24 cellular contexts compared by ENCODE assay signal in genomic region chr3:154548341-154548740, GRCh38.
"Had no signal": no experiment of that assay in that cellular context is flagged by ENCODE, and none has a peak within 500 bp of the region (broad histone marks: within the 10 kb centered on the region; RNA-seq: fewer than 3 reads in every experiment).

No MANE protein-coding gene starts in this region.

- H3K4me3 ChIP-seq: coronary artery, esophagus muscularis mucosa, left ventricle myocardium inferior, neural progenitor cell, sigmoid colon, smooth muscle cell, transverse colon, uterus had no signal

- H3K4me1 Mint-ChIP-seq: activated CD4-positive, alpha-beta memory T cell treated with anti-CD3 and anti-CD28 coated beads, Interleukin-2, amount 10 ng/mL, durations not matched to agents 7 days and 5 days; activated CD4-positive, alpha-beta T cell treated with anti-CD3 and anti-CD28 coated beads, Interleukin-2, amount 10 ng/mL, durations not matched to agents 24 days and 14 days; activated naive CD4-positive, alpha-beta T cell treated with anti-CD3 and anti-CD28 coated beads, Interleukin-2, amount 10 ng/mL, durations not matched to agents 7 days and 5 days; naive thymus-derived CD8-positive, alpha-beta T cell; neural progenitor cell; stimulated activated naive B cell treated with anti-CD40 and anti-IgM and Interleukin-4, amounts not matched to agents 10 μg/mL and 1 μg/mL and 100 μg/mL, for 72 hours had no signal

- H3K27ac ChIP-seq: coronary artery, esophagus muscularis mucosa, left ventricle myocardium inferior, neural progenitor cell, sigmoid colon, transverse colon, uterus, VCaP had no signal

- H3K4me1 ChIP-seq: esophagus muscularis mucosa, left ventricle myocardium inferior, neural progenitor cell, sigmoid colon, transverse colon, uterus had no signal

- DNase-seq: activated CD4-positive, alpha-beta memory T cell treated with anti-CD3 and anti-CD28 coated beads, Interleukin-2, amount 10 ng/mL, durations not matched to agents 7 days and 5 days; activated CD4-positive, alpha-beta T cell treated with anti-CD3 and anti-CD28 coated beads, Interleukin-2, amount 10 ng/mL, durations not matched to agents 24 days and 14 days; activated effector memory CD4-positive, alpha-beta T cell treated with anti-CD3 and anti-CD28 coated beads, Interleukin-2, amount 50 U/mL, for 16 hours; activated naive CD4-positive, alpha-beta T cell treated with anti-CD3 and anti-CD28 coated beads, Interleukin-2, amount 10 ng/mL, durations not matched to agents 7 days and 5 days; activated T-cell treated with anti-CD3 and anti-CD28 coated beads for 4 hours; amygdala; cerebellar nuclear complex; hippocampal formation; left ventricle myocardium inferior; naive thymus-derived CD8-positive, alpha-beta T cell; posterior cingulate gyrus; sigmoid colon; stimulated activated CD4-positive, alpha-beta T cell treated with anti-CD3 and anti-CD28 coated beads, Interleukin-2, amount 100 ng/mL, for 48 hours; stimulated activated CD8-positive, alpha-beta memory T cell treated with anti-CD3 and anti-CD28 coated beads, Interleukin-4, amount 100 ng/mL, for 48 hours; stimulated activated naive B cell treated with anti-CD40 and anti-IgM and Interleukin-4, amounts not matched to agents 10 μg/mL and 1 μg/mL and 100 μg/mL, for 72 hours; transverse colon; uterus had no signal

- H3K9ac ChIP-seq: neural progenitor cell had no signal

- H3K27me3 ChIP-seq: esophagus muscularis mucosa, neural progenitor cell, sigmoid colon, transverse colon, uterus had no signal

- H3K27me3 Mint-ChIP-seq: activated CD4-positive, alpha-beta memory T cell treated with anti-CD3 and anti-CD28 coated beads, Interleukin-2, amount 10 ng/mL, durations not matched to agents 7 days and 5 days; activated CD4-positive, alpha-beta T cell treated with anti-CD3 and anti-CD28 coated beads, Interleukin-2, amount 10 ng/mL, durations not matched to agents 24 days and 14 days; activated naive CD4-positive, alpha-beta T cell treated with anti-CD3 and anti-CD28 coated beads, Interleukin-2, amount 10 ng/mL, durations not matched to agents 7 days and 5 days; naive thymus-derived CD8-positive, alpha-beta T cell; stimulated activated naive B cell treated with anti-CD40 and anti-IgM and Interleukin-4, amounts not matched to agents 10 μg/mL and 1 μg/mL and 100 μg/mL, for 72 hours had no signal

- H2AFZ ChIP-seq: neural progenitor cell had no signal

- H3K36me3 Mint-ChIP-seq: activated naive CD4-positive, alpha-beta T cell treated with anti-CD3 and anti-CD28 coated beads, Interleukin-2, amount 10 ng/mL, durations not matched to agents 7 days and 5 days; mesothelial cell of epicardium; naive thymus-derived CD8-positive, alpha-beta T cell; neural progenitor cell; stimulated activated naive B cell treated with anti-CD40 and anti-IgM and Interleukin-4, amounts not matched to agents 10 μg/mL and 1 μg/mL and 100 μg/mL, for 72 hours had no signal

- H3K36me3 ChIP-seq: esophagus muscularis mucosa, left ventricle myocardium inferior, neural progenitor cell, sigmoid colon, transverse colon, uterus had no signal

- H3K4me2 ChIP-seq: neural progenitor cell, smooth muscle cell had no signal

- H3K27ac Mint-ChIP-seq: activated CD4-positive, alpha-beta memory T cell treated with anti-CD3 and anti-CD28 coated beads, Interleukin-2, amount 10 ng/mL, durations not matched to agents 7 days and 5 days; activated CD4-positive, alpha-beta T cell treated with anti-CD3 and anti-CD28 coated beads, Interleukin-2, amount 10 ng/mL, durations not matched to agents 24 days and 14 days; activated naive CD4-positive, alpha-beta T cell treated with anti-CD3 and anti-CD28 coated beads, Interleukin-2, amount 10 ng/mL, durations not matched to agents 7 days and 5 days; mesothelial cell of epicardium; naive thymus-derived CD8-positive, alpha-beta T cell; neural progenitor cell; stimulated activated naive B cell treated with anti-CD40 and anti-IgM and Interleukin-4, amounts not matched to agents 10 μg/mL and 1 μg/mL and 100 μg/mL, for 72 hours had no signal

- H3K4me3 Mint-ChIP-seq: activated CD4-positive, alpha-beta memory T cell treated with anti-CD3 and anti-CD28 coated beads, Interleukin-2, amount 10 ng/mL, durations not matched to agents 7 days and 5 days; activated CD4-positive, alpha-beta T cell treated with anti-CD3 and anti-CD28 coated beads, Interleukin-2, amount 10 ng/mL, durations not matched to agents 24 days and 14 days; activated naive CD4-positive, alpha-beta T cell treated with anti-CD3 and anti-CD28 coated beads, Interleukin-2, amount 10 ng/mL, durations not matched to agents 7 days and 5 days; mesothelial cell of epicardium; naive thymus-derived CD8-positive, alpha-beta T cell; neural progenitor cell; stimulated activated naive B cell treated with anti-CD40 and anti-IgM and Interleukin-4, amounts not matched to agents 10 μg/mL and 1 μg/mL and 100 μg/mL, for 72 hours had no signal

- H3K9me3 ChIP-seq: esophagus muscularis mucosa, left ventricle myocardium inferior, sigmoid colon, transverse colon, uterus had no signal

- ATAC-seq: activated CD4-positive, CD25-positive, alpha-beta regulatory T cell treated with anti-CD3 and anti-CD28 coated beads, Interleukin-2, amount 50 U/mL, for 24 hours; naive thymus-derived CD8-positive, alpha-beta T cell; stimulated activated naive B cell treated with anti-CD40 and anti-IgM and Interleukin-4, amounts not matched to agents 10 μg/mL and 1 μg/mL and 100 μg/mL, for 72 hours had no signal

- H3K9me3 Mint-ChIP-seq: activated CD4-positive, alpha-beta memory T cell treated with anti-CD3 and anti-CD28 coated beads, Interleukin-2, amount 10 ng/mL, durations not matched to agents 7 days and 5 days; activated CD4-positive, alpha-beta T cell treated with anti-CD3 and anti-CD28 coated beads, Interleukin-2, amount 10 ng/mL, durations not matched to agents 24 days and 14 days; activated naive CD4-positive, alpha-beta T cell treated with anti-CD3 and anti-CD28 coated beads, Interleukin-2, amount 10 ng/mL, durations not matched to agents 7 days and 5 days; mesothelial cell of epicardium; naive thymus-derived CD8-positive, alpha-beta T cell; neural progenitor cell; stimulated activated naive B cell treated with anti-CD40 and anti-IgM and Interleukin-4, amounts not matched to agents 10 μg/mL and 1 μg/mL and 100 μg/mL, for 72 hours had no signal
